Comparison of ENCODE assay signal across 1 cellular context in genomic region chr3:181279239-181279565, GRCh38.
TF ChIP-seq lines count a peak whose summit lies in the region.

No MANE protein-coding gene starts in this region.

TF ChIP-seq in HepG2, 621 proteins besides CTCF, POLR2A, EP300 and RAD21 (continued from another document):
- TF ChIP-seq ZNF414 (CRISPR knock-in tag; IDR thresholded peaks at IDR 0.05) (no peak), DPF2 (CRISPR knock-in tag; IDR thresholded peaks at IDR 0.05; ENCODE audit: borderline replicate concordance, low read depth) (no peak), ZNF580 (CRISPR knock-in tag; IDR thresholded peaks at IDR 0.05; ENCODE audit: borderline replicate concordance, low read depth) (no peak), CREM (IDR thresholded peaks at IDR 0.05) (no peak), CREM (CRISPR knock-in tag; IDR thresholded peaks at IDR 0.05) (no peak), ELF1 (CRISPR knock-in tag; IDR thresholded peaks at IDR 0.05) (no peak), SP2 (CRISPR knock-in tag; IDR thresholded peaks at IDR 0.05) (no peak)
